ENCODE assay signal across 10 cellular contexts in genomic region chr16:67459066-67459857, GRCh38. TPM values are rescaled to one million over a fixed set of nuclear protein-coding genes. Genes with fewer than 3 reads are reported as not detected.
DNase-seq lines count a peak whose midpoint lies in the region; ATAC-seq and TF ChIP-seq lines count a peak whose summit lies in the region.
"Had no signal": no experiment of that assay in that cellular context is flagged by ENCODE, and none has a peak within 500 bp of the region (broad histone marks: within the 10 kb centered on the region; RNA-seq: fewer than 3 reads in every experiment).

No MANE protein-coding gene starts in this region.

- intact Hi-C loops in colonic mucosa (cut with DNase I) = no loop called here

- DNase-seq in LHCN-M2 (ENCODE audit: low read depth) = peak; percentile 57
- DNase-seq in colonic mucosa = peak; percentile 80
- DNase-seq in medulla oblongata (ENCODE audit: extremely low spot score) = peak; percentile 64
- DNase-seq in thoracic aorta (ENCODE audit: low spot score) = no peak
- DNase-seq in T1000 (lab: John Stamatoyannopoulos, UW) = no peak
- DNase-seq in SW480 (ENCODE audit: low spot score) = no peak
- DNase-seq in NCI-H774 (lab: John Stamatoyannopoulos, UW) = no peak
- DNase-seq: HCEC 1CT; stimulated activated naive CD4-positive, alpha-beta T cell had no signal

- H3K36me3 ChIP-seq in colonic mucosa = no peaks in the 10 kb centered on the region
- H3K36me3 ChIP-seq in thoracic aorta = no peaks in the 10 kb centered on the region

- H3K27ac ChIP-seq in colonic mucosa (peak overlapping the region; percentile 92), thoracic aorta (peak overlapping the region; percentile 40 to 77)

- TF ChIP-seq CTCF in colonic mucosa (IDR thresholded peaks at IDR 0.05) = no peak
- no peak for TF ChIP-seq CTCF in thoracic aorta (IDR thresholded peaks at IDR 0.05)

- H3K4me1 ChIP-seq in colonic mucosa (peaks cover 39% of the 10 kb centered on the region), thoracic aorta (ENCODE audit: control insufficient read depth in 1 of 2, low read depth in 2 of 2) (peaks cover 32 to 64% of the 10 kb centered on the region in 2 donors)

- peak overlapping the region; percentile 24 for H3K4me3 ChIP-seq in colonic mucosa
- H3K4me3 ChIP-seq in thoracic aorta = no peak overlapping the region

- ATAC-seq in thoracic aorta (ENCODE audit: insufficient number of reproducible peaks, low FRiP score, low read depth) = peak; percentile 29

- H3K9ac ChIP-seq in colonic mucosa (ENCODE audit: low read depth in 2 of 2, low read length in 2 of 2) = peak overlapping the region; percentile 78 to 91

- H3K27me3 ChIP-seq in colonic mucosa (no peaks in the 10 kb centered on the region), thoracic aorta (replicated peaks; ENCODE audit: insufficient read depth) (no peaks in the 10 kb centered on the region)

- H3K9me3 ChIP-seq in colonic mucosa = no peaks in the 10 kb centered on the region
- H3K9me3 ChIP-seq in thoracic aorta = no peaks in the 10 kb centered on the region

RNA-seq across cellular contexts. Expression of gene ATP6V0D1, which starts 21.7 kb away (rescaled TPM):
- total RNA-seq in LHCN-M2 (2014; rRNA removed) (147 and 156 TPM in 2 replicates), colonic mucosa (100 to 1,000 TPM; 194 to 195 TPM), thoracic aorta (10 to 100 TPM; 68.6 to 72.7 TPM)
- polyA plus RNA-seq in LHCN-M2 (2012) = 196 TPM

RNA-seq across cellular contexts. Expression of gene AGRP, which starts 24.1 kb away (rescaled TPM):
- total RNA-seq in LHCN-M2 (2014; rRNA removed) (not detected in 2 replicates), colonic mucosa (not detected), thoracic aorta (not detected)
- polyA plus RNA-seq in LHCN-M2 (2012) = 0.09 TPM
- total RNA-seq: epithelial cell of proximal tubule had no signal

RNA-seq across cellular contexts. Expression of gene HSD11B2, which starts 28.3 kb away (rescaled TPM):
- total RNA-seq in LHCN-M2 (2014; rRNA removed) (0.17 and 0.58 TPM in 2 replicates), colonic mucosa (100 to 1,000 TPM; 348 to 378 TPM), thoracic aorta (not detected)
- polyA plus RNA-seq in LHCN-M2 (2012) = 0.09 TPM

RNA-seq across cellular contexts. Expression of gene ZDHHC1, which starts 43.0 kb away (rescaled TPM):
- total RNA-seq in LHCN-M2 (2014; rRNA removed) (9.9 and 13.5 TPM in 2 replicates), colonic mucosa (1 to 10 TPM; 7.9 to 8.7 TPM), thoracic aorta (10 to 100 TPM; 15.0 to 28.7 TPM)
- polyA plus RNA-seq in LHCN-M2 (2012) = 6.9 TPM

Comparison
In these comparisons a context has a peak if more than half of its experiments do, and no peak if none do; other contexts are left out.
1. DNase-seq: peak in LHCN-M2 (single experiment), colonic mucosa (single experiment) and medulla oblongata (single experiment); none in thoracic aorta (single experiment), T1000 (single experiment), SW480 (single experiment) and NCI-H774 (single experiment).
2. RNA of gene HSD11B2, which starts 28.3 kb away (total RNA-seq): 348 to 378 TPM in colonic mucosa; 0.17 to 0.58 TPM in LHCN-M2 and not detected in thoracic aorta; every median in the first group is over 100 times any median in the second.